ENCODE assay signal across 18 cellular contexts in genomic region chr11:90187839-90188238, GRCh38. TPM values are rescaled to one million over a fixed set of nuclear protein-coding genes. Genes with fewer than 3 reads are reported as not detected.
A peak's percentile ranks its signal among the peaks of the same experiment; 100 is the strongest.
DNase-seq lines count a peak whose midpoint lies in the region; ATAC-seq, FAIRE-seq and TF ChIP-seq lines count a peak whose summit lies in the region.
"Had no signal": no experiment of that assay in that cellular context is flagged by ENCODE, and none has a peak within 500 bp of the region (broad histone marks: within the 10 kb centered on the region; RNA-seq: fewer than 3 reads in every experiment).

No MANE protein-coding gene starts in this region.

- H3K4me3 Mint-ChIP-seq in progenitor cell of endocrine pancreas (ENCODE audit: low read depth) = no peak overlapping the region
- H3K4me3 Mint-ChIP-seq: CD4-positive, alpha-beta memory T cell; GM23338; H9 had no signal

- H3K27ac Mint-ChIP-seq in progenitor cell of endocrine pancreas = peak overlapping the region; percentile 25
- H3K27ac Mint-ChIP-seq: GM23338, H9 had no signal

- peaks cover 3% of the 10 kb centered on the region for H3K4me1 Mint-ChIP-seq in progenitor cell of endocrine pancreas (ENCODE audit: low read depth)

- H3K36me3 Mint-ChIP-seq in progenitor cell of endocrine pancreas (ENCODE audit: insufficient read depth) = peaks cover 4% of the 10 kb centered on the region

- H3K9me3 Mint-ChIP-seq in progenitor cell of endocrine pancreas (ENCODE audit: low read depth) = no peaks in the 10 kb centered on the region
- H3K9me3 Mint-ChIP-seq: CD4-positive, alpha-beta memory T cell; GM23338; H9 had no signal

- FAIRE-seq in GM12892 (lab: Jason Lieb, UNC) = no peak
- FAIRE-seq: G401.6, GM18507 had no signal

- no peak for TF ChIP-seq CTCF in progenitor cell of endocrine pancreas (IDR thresholded peaks at IDR 0.05; ENCODE audit: unreplicated experiment)

- peak; percentile 34 for ATAC-seq in GM18520 (IDR thresholded peaks at IDR 0.05; ENCODE audit: unreplicated experiment)
- peak; percentile 57 for ATAC-seq in HG02885 (IDR thresholded peaks at IDR 0.05; ENCODE audit: poor library complexity, unreplicated experiment)
- ATAC-seq in HG03135 (IDR thresholded peaks at IDR 0.05; ENCODE audit: unreplicated experiment) = no peak
- ATAC-seq: GM23338, HCT116 had no signal

- H3K27me3 Mint-ChIP-seq in progenitor cell of endocrine pancreas = no peaks in the 10 kb centered on the region
- H3K27me3 Mint-ChIP-seq: CD4-positive, alpha-beta memory T cell had no signal

- peak; percentile 29 for DNase-seq in MV-4-11 (lab: John Stamatoyannopoulos, UW)
- no peak for DNase-seq in progenitor cell of endocrine pancreas (ENCODE audit: low spot score, unreplicated experiment)
- no peak for DNase-seq in stimulated activated CD4-positive, alpha-beta T cell treated with anti-CD3 and anti-CD28 coated beads, Interleukin-15, amount 100 ng/mL, for 24 hours
- DNase-seq in GM12892 (ENCODE audit: insufficient read length) = no peak
- DNase-seq: C1 segment of cervical spinal cord; Caco-2; CD4-positive, alpha-beta memory T cell; DMS153; DND-41; H9 had no signal

- no peak for TF ChIP-seq POLR2A in GM12892 (IDR thresholded peaks at IDR 0.05; ENCODE audit: low read depth, low read length)

RNA-seq across cellular contexts. Expression of gene CHORDC1, which starts 35.0 kb away (rescaled TPM):
- 56.8 and 65.9 TPM in 2 replicates for total RNA-seq in progenitor cell of endocrine pancreas
- polyA plus RNA-seq in GM12892 (2012; ENCODE audit: missing spikeins) = 39.7 TPM

RNA-seq across cellular contexts. Expression of gene NAALAD2, which starts 53.4 kb away (rescaled TPM):
- total RNA-seq in progenitor cell of endocrine pancreas = 5.5 and 6.4 TPM in 2 replicates
- polyA plus RNA-seq in GM12892 (2012; ENCODE audit: missing spikeins) = 0.25 TPM
- total RNA-seq: CD4-positive, alpha-beta memory T cell had no signal
- polyA plus RNA-seq: BJ had no signal
